Comparison of ENCODE assay signal across 9 cellular contexts in genomic region chr16:51971184-51971583, GRCh38.
A peak's percentile ranks its signal among the peaks of the same experiment; 100 is the strongest.
DNase-seq lines count a peak whose midpoint lies in the region; ATAC-seq, FAIRE-seq and TF ChIP-seq lines count a peak whose summit lies in the region.
"Had no signal": no experiment of that assay in that cellular context is flagged by ENCODE, and none has a peak within 500 bp of the region (broad histone marks: within the 10 kb centered on the region; RNA-seq: fewer than 3 reads in every experiment).

No MANE protein-coding gene starts in this region.

- H3K36me3 ChIP-seq in bronchial epithelial cell (ENCODE audit: control insufficient read depth, insufficient read depth, low read length): no peaks in the 10 kb centered on the region

- TF ChIP-seq CTCF in GM12865 (IDR thresholded peaks at IDR 0.05; ENCODE audit: insufficient read depth, low read depth, low read length, missing control alignments): peak; percentile 23
- peak; percentile 67 for TF ChIP-seq CTCF in bronchial epithelial cell (IDR thresholded peaks at IDR 0.05; ENCODE audit: insufficient read depth, low read length, severe bottlenecking)
- TF ChIP-seq CTCF in lower leg skin (IDR thresholded peaks at IDR 0.05): no peak

- no peak for FAIRE-seq in bronchial epithelial cell (lab: Jason Lieb, UNC)

- no peak for TF ChIP-seq POLR2A in lower leg skin (IDR thresholded peaks at IDR 0.05)

- no peak for ATAC-seq in HG03460 (IDR thresholded peaks at IDR 0.05; ENCODE audit: unreplicated experiment)

- DNase-seq in GM12865 (ENCODE audit: low read depth): no peak
- peak; percentile 47 for DNase-seq in NCI-H1694 (lab: John Stamatoyannopoulos, UW)
- DNase-seq in bronchial epithelial cell (ENCODE audit: low read depth): peak; percentile 48
- peak; percentile 8 for DNase-seq in non-pigmented ciliary epithelial cell (ENCODE audit: low read depth)
- no peak for DNase-seq in C1 segment of cervical spinal cord (lab: John Stamatoyannopoulos, UW)
- DNase-seq in lower leg skin (ENCODE audit: low spot score in 2 of 2): no peak
- DNase-seq: activated naive CD8-positive, alpha-beta T cell treated with anti-CD3 and anti-CD28 coated beads for 36 hours; T1000 had no signal

- no peak overlapping the region for H3K4me3 ChIP-seq in GM12865 (ENCODE audit: low read depth, low read length)
- H3K4me3 ChIP-seq in bronchial epithelial cell (ENCODE audit: low read depth, low read length): no peak overlapping the region
- no peak overlapping the region for H3K4me3 ChIP-seq in lower leg skin (ENCODE audit: low read depth, poor library complexity, severe bottlenecking)

- intact Hi-C loops in lower leg skin (cut with DNase I; ENCODE audit: low total_unique reads): no loop called here

- H3K27me3 ChIP-seq in bronchial epithelial cell (ENCODE audit: control insufficient read depth, insufficient read depth, low read length): no peaks in the 10 kb centered on the region

- WGBS in lower leg skin, 2 donors: 41 to 49% methylated on average over 4 of the region's 4 CpGs

Comparison
In these comparisons a context has a peak if more than half of its experiments do, and no peak if none do; other contexts are left out.
1. DNase-seq: peak in NCI-H1694 (single experiment), bronchial epithelial cell (single experiment) and non-pigmented ciliary epithelial cell (single experiment); none in GM12865 (single experiment), C1 segment of cervical spinal cord (0 of 14) and lower leg skin (0 of 2).
2. CTCF ChIP-seq: peak in GM12865 (single experiment) and bronchial epithelial cell (single experiment); none in lower leg skin (0 of 3).